8 cellular contexts compared by ENCODE assay signal in genomic region chr3:99645277-99646106, GRCh38. TPM values are rescaled to one million over a fixed set of nuclear protein-coding genes. Genes with fewer than 3 reads are reported as not detected.
DNase-seq lines count a peak whose midpoint lies in the region; ATAC-seq and TF ChIP-seq lines count a peak whose summit lies in the region.

No MANE protein-coding gene starts in this region.

- DNase-seq in NCI-H82 (lab: John Stamatoyannopoulos, UW) = peak; percentile 66
- DNase-seq in NCI-H82 treated with DMSO at 0.1 percent for 48 hours (lab: John Stamatoyannopoulos, UW; ENCODE audit: unreplicated experiment) = no peak
- peak; percentile 52 for DNase-seq in iPS-NIHi7 (ENCODE audit: extremely low spot score)
- no peak for DNase-seq in uterus
- no peak for DNase-seq in activated T-helper 2 cell treated with anti-CD3 and anti-CD28 coated beads, Interferon-gamma antibody, Interleukin-2, Interleukin-4, amounts not matched to agents 10 μg/mL and 5 μg/mL and 100 μg/mL, durations not matched to agents 14 hours and 24 hours and 36 hours (ENCODE audit: low spot score)

- intact Hi-C loops in uterus (cut with DNase I; ENCODE audit: low total_unique reads) = no loop called here
- intact Hi-C loops in activated T-helper 2 cell treated with anti-CD3 and anti-CD28 coated beads, Interferon-gamma antibody, Interleukin-2, Interleukin-4, amounts not matched to agents 10 μg/mL and 5 μg/mL and 100 μg/mL, durations not matched to agents 14 hours and 24 hours and 36 hours (cut with micrococcal nuclease) = loop anchor here (2.0 kb wide), 1 partner anchor 41 kb away; no protein-coding TSS in a partner anchor

- H3K27me3 Mint-ChIP-seq in activated T-helper 2 cell treated with anti-CD3 and anti-CD28 coated beads, Interferon-gamma antibody, Interleukin-2, Interleukin-4, amounts not matched to agents 10 μg/mL and 5 μg/mL and 100 μg/mL, durations not matched to agents 14 hours and 24 hours and 36 hours (ENCODE audit: low read depth) = peaks cover 33% of the 10 kb centered on the region

- peak; percentile 66 for TF ChIP-seq CTCF in WI38 (IDR thresholded peaks at IDR 0.05; ENCODE audit: low read depth, low read length)
- peak; percentile 40 to 52 (median 45) for TF ChIP-seq CTCF in uterus (IDR thresholded peaks at IDR 0.05)

- H3K27me3 ChIP-seq in uterus = no peaks in the 10 kb centered on the region

- no peak for TF ChIP-seq POLR2A in uterus (IDR thresholded peaks at IDR 0.05)

- no peaks in the 10 kb centered on the region for H3K9me3 ChIP-seq in uterus

- H3K4me3 ChIP-seq in WI38 (ENCODE audit: low read depth, low read length) (no peak overlapping the region), uterus (no peak overlapping the region)

- no peaks in the 10 kb centered on the region for H3K36me3 ChIP-seq in uterus

- H3K4me1 ChIP-seq in uterus = no peaks in the 10 kb centered on the region

- no peaks in the 10 kb centered on the region for H3K36me3 Mint-ChIP-seq in activated T-helper 2 cell treated with anti-CD3 and anti-CD28 coated beads, Interferon-gamma antibody, Interleukin-2, Interleukin-4, amounts not matched to agents 10 μg/mL and 5 μg/mL and 100 μg/mL, durations not matched to agents 14 hours and 24 hours and 36 hours (ENCODE audit: low read depth)

- ATAC-seq in GM21515 (IDR thresholded peaks at IDR 0.05; ENCODE audit: unreplicated experiment) (no peak), HG03045 (IDR thresholded peaks at IDR 0.05; ENCODE audit: unreplicated experiment) (no peak)

- H3K4me3 Mint-ChIP-seq in activated T-helper 2 cell treated with anti-CD3 and anti-CD28 coated beads, Interferon-gamma antibody, Interleukin-2, Interleukin-4, amounts not matched to agents 10 μg/mL and 5 μg/mL and 100 μg/mL, durations not matched to agents 14 hours and 24 hours and 36 hours (ENCODE audit: low read depth) = no peak overlapping the region

- peak overlapping the region in 1 of 2 donors; percentile 62 for H3K27ac ChIP-seq in uterus

- no peaks in the 10 kb centered on the region for H3K9me3 Mint-ChIP-seq in activated T-helper 2 cell treated with anti-CD3 and anti-CD28 coated beads, Interferon-gamma antibody, Interleukin-2, Interleukin-4, amounts not matched to agents 10 μg/mL and 5 μg/mL and 100 μg/mL, durations not matched to agents 14 hours and 24 hours and 36 hours

- peaks cover 6% of the 10 kb centered on the region for H3K4me1 Mint-ChIP-seq in activated T-helper 2 cell treated with anti-CD3 and anti-CD28 coated beads, Interferon-gamma antibody, Interleukin-2, Interleukin-4, amounts not matched to agents 10 μg/mL and 5 μg/mL and 100 μg/mL, durations not matched to agents 14 hours and 24 hours and 36 hours (ENCODE audit: low read depth)

- H3K27ac Mint-ChIP-seq in activated T-helper 2 cell treated with anti-CD3 and anti-CD28 coated beads, Interferon-gamma antibody, Interleukin-2, Interleukin-4, amounts not matched to agents 10 μg/mL and 5 μg/mL and 100 μg/mL, durations not matched to agents 14 hours and 24 hours and 36 hours = no peak overlapping the region

RNA-seq across cellular contexts. Expression of gene COL8A1, which starts 7.1 kb away (rescaled TPM):
- total RNA-seq in uterus = 10 to 100 TPM in 3 of 4 donors, 1 to 10 TPM in 1; 2.6 to 30.9 (median 18.0) TPM
- total RNA-seq in activated T-helper 2 cell treated with anti-CD3 and anti-CD28 coated beads, Interferon-gamma antibody, Interleukin-2, Interleukin-4, amounts not matched to agents 10 μg/mL and 5 μg/mL and 100 μg/mL, durations not matched to agents 14 hours and 24 hours and 36 hours = not detected in 2 replicates

Comparison
In these comparisons a context has a peak if more than half of its experiments do, and no peak if none do; other contexts are left out.
1. DNase-seq: peak in NCI-H82 (single experiment) and iPS-NIHi7 (single experiment); none in NCI-H82 treated with DMSO at 0.1 percent for 48 hours (single experiment), uterus (0 of 2) and activated T-helper 2 cell treated with anti-CD3 and anti-CD28 coated beads, Interferon-gamma antibody, Interleukin-2, Interleukin-4, amounts not matched to agents 10 μg/mL and 5 μg/mL and 100 μg/mL, durations not matched to agents 14 hours and 24 hours and 36 hours (single experiment).